9 cellular contexts compared by ENCODE assay signal in genomic region chr2:69013837-69014796, GRCh38. TPM values are rescaled to one million over a fixed set of nuclear protein-coding genes. Genes with fewer than 3 reads are reported as not detected.
DNase-seq lines count a peak whose midpoint lies in the region; ATAC-seq, FAIRE-seq and TF ChIP-seq lines count a peak whose summit lies in the region.
"Had no signal": no experiment of that assay in that cellular context is flagged by ENCODE, and none has a peak within 500 bp of the region (broad histone marks: within the 10 kb centered on the region; RNA-seq: fewer than 3 reads in every experiment).

No MANE protein-coding gene starts in this region.

- peaks cover 13% of the 10 kb centered on the region for H3K4me1 Mint-ChIP-seq in progenitor cell of endocrine pancreas (ENCODE audit: low read depth)

- no peak for TF ChIP-seq CTCF in progenitor cell of endocrine pancreas (IDR thresholded peaks at IDR 0.05; ENCODE audit: unreplicated experiment)

- peaks cover 30% of the 10 kb centered on the region for H3K27me3 Mint-ChIP-seq in progenitor cell of endocrine pancreas

- ATAC-seq in SK-N-SH treated with all-trans-retinoic acid at 6 μM for 48 hours: peak; percentile 50
- ATAC-seq in HG02642 (IDR thresholded peaks at IDR 0.05; ENCODE audit: poor library complexity, unreplicated experiment): no peak

- DNase-seq in NCI-H748 (lab: John Stamatoyannopoulos, UW; ENCODE audit: unreplicated experiment) (peak; percentile 9), NCI-H748 treated with DMSO at 0.1 percent for 48 hours (lab: John Stamatoyannopoulos, UW) (no peak), fibroblast of peridontal ligament (ENCODE audit: extremely low read depth) (peak; percentile 66), progenitor cell of endocrine pancreas (ENCODE audit: low spot score, unreplicated experiment) (no peak), cerebellum (ENCODE audit: low spot score) (no peak), H54 (ENCODE audit: insufficient read length, low spot score) (no peak)

- TF ChIP-seq POLR2A in H54 (IDR thresholded peaks at IDR 0.05; ENCODE audit: low read depth, low read length): no peak

- H3K36me3 Mint-ChIP-seq in progenitor cell of endocrine pancreas (ENCODE audit: insufficient read depth): no peaks in the 10 kb centered on the region

- H3K4me3 Mint-ChIP-seq in progenitor cell of endocrine pancreas (ENCODE audit: low read depth): peak overlapping the region; percentile 96

- H3K27ac Mint-ChIP-seq in progenitor cell of endocrine pancreas: peak overlapping the region; percentile 67

- no peak for FAIRE-seq in H54 (lab: Jason Lieb, UNC)

- no peaks in the 10 kb centered on the region for H3K9me3 Mint-ChIP-seq in progenitor cell of endocrine pancreas (ENCODE audit: low read depth)

TF ChIP-seq in SK-N-SH treated with all-trans-retinoic acid at 6 μM for 48 hours, 23 proteins besides CTCF, POLR2A, EP300 and RAD21:
- no peak for TF ChIP-seq POU6F1 (CRISPR knock-in tag; IDR thresholded peaks at IDR 0.05; ENCODE audit: borderline replicate concordance, low read depth)
- TF ChIP-seq ZFP3 (CRISPR knock-in tag; IDR thresholded peaks at IDR 0.05): no peak
- TF ChIP-seq, protein P1, sequence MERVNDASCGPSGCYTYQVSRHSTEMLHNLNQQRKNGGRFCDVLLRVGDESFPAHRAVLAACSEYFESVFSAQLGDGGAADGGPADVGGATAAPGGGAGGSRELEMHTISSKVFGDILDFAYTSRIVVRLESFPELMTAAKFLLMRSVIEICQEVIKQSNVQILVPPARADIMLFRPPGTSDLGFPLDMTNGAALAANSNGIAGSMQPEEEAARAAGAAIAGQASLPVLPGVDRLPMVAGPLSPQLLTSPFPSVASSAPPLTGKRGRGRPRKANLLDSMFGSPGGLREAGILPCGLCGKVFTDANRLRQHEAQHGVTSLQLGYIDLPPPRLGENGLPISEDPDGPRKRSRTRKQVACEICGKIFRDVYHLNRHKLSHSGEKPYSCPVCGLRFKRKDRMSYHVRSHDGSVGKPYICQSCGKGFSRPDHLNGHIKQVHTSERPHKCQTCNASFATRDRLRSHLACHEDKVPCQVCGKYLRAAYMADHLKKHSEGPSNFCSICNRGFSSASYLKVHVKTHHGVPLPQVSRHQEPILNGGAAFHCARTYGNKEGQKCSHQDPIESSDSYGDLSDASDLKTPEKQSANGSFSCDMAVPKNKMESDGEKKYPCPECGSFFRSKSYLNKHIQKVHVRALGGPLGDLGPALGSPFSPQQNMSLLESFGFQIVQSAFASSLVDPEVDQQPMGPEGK (CRISPR knock-in tag; IDR thresholded peaks at IDR 0.05; ENCODE audit: borderline replicate concordance): peak; percentile 53; the same call in 1 of the 2 replicates
- no peak for TF ChIP-seq ZNF8 (CRISPR knock-in tag; IDR thresholded peaks at IDR 0.05)
- no peak for TF ChIP-seq RARB (CRISPR knock-in tag; IDR thresholded peaks at IDR 0.05)

RNA-seq across cellular contexts. Expression of gene ANTXR1, which starts 1.1 kb away (rescaled TPM):
- total RNA-seq in progenitor cell of endocrine pancreas (73.4 and 77.4 TPM in 2 replicates), cerebellum (39.2 TPM)

RNA-seq across cellular contexts. Expression of gene GKN1, which starts 39.7 kb away (rescaled TPM):
- not detected in 2 replicates for total RNA-seq in progenitor cell of endocrine pancreas
- not detected for total RNA-seq in cerebellum
- total RNA-seq: Daoy had no signal

Comparison
In these comparisons a context has a peak if more than half of its experiments do, and no peak if none do; other contexts are left out.
1. DNase-seq: peak in NCI-H748 (single experiment) and fibroblast of peridontal ligament (single experiment); none in NCI-H748 treated with DMSO at 0.1 percent for 48 hours (single experiment), progenitor cell of endocrine pancreas (single experiment), cerebellum (single experiment) and H54 (single experiment).